In the genomic region with DNA sequence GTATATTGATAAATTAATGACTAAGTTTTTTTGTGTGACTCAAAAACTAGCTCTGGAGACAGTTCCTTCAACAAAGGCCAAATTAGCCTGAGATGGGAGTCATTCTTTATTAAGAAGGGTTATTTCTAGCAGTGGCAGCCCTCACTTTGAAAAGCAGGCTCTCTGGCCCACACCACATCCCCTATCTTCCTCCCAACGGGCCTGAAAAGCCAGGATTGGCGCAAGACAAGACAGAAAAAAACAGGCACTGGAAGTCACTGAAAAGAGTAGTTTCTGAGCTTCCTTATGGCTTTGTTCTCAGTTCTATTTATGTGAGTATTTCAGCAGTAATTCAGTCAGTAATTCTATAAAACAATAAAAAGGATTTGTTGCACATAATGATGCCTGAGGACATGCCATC, we compare ENCODE assay signal across 16 cellular contexts.
A peak's percentile ranks its signal among the peaks of the same experiment; 100 is the strongest.
DNase-seq lines count a peak whose midpoint lies in the region; TF ChIP-seq lines count a peak whose summit lies in the region.
"Had no signal": no experiment of that assay in that cellular context is flagged by ENCODE, and none has a peak within 500 bp of the region (broad histone marks: within the 10 kb centered on the region; RNA-seq: fewer than 3 reads in every experiment).

No MANE protein-coding gene starts in this region.

- intact Hi-C loops in left ventricle myocardium inferior (cut with micrococcal nuclease), result no loop called here

- H3K4me3 ChIP-seq in adipocyte (ENCODE audit: low read length), result peak overlapping the region; percentile 59
- H3K4me3 ChIP-seq in left ventricle myocardium inferior, result no peak overlapping the region
- H3K4me3 ChIP-seq in suprapubic skin, result no peak overlapping the region
- H3K4me3 ChIP-seq: ascending aorta had no signal

- H3K27ac Mint-ChIP-seq in HFFc6, result peak overlapping the region; percentile 95
- H3K27ac Mint-ChIP-seq: mesothelial cell of epicardium had no signal

- H3K36me3 ChIP-seq in adipocyte (ENCODE audit: control insufficient read depth, insufficient read depth, low read length, severe bottlenecking) (peaks cover 8% of the 10 kb centered on the region), left ventricle myocardium inferior (peaks cover 15% of the 10 kb centered on the region), suprapubic skin (peaks cover 15% of the 10 kb centered on the region)
- H3K36me3 ChIP-seq: ascending aorta had no signal

- peak overlapping the region; percentile 65 for H3K27ac ChIP-seq in left ventricle myocardium inferior (replicated peaks)
- H3K27ac ChIP-seq in suprapubic skin, result peak overlapping the region; percentile 25

- H3K4me1 Mint-ChIP-seq in HFFc6 (ENCODE audit: low read depth), result peaks cover 55% of the 10 kb centered on the region
- H3K4me1 Mint-ChIP-seq: mesothelial cell of epicardium had no signal

- no peak for TF ChIP-seq CTCF in HFFc6 (IDR thresholded peaks at IDR 0.05)
- no peak for TF ChIP-seq CTCF in left ventricle myocardium inferior (IDR thresholded peaks at IDR 0.05; ENCODE audit: borderline replicate concordance)
- no peak for TF ChIP-seq CTCF in suprapubic skin (IDR thresholded peaks at IDR 0.05)
- no peak for TF ChIP-seq CTCF in GM10266 (IDR thresholded peaks at IDR 0.05; ENCODE audit: control insufficient read depth, insufficient read depth, low read depth, missing control alignments)

- WGBS in suprapubic skin, result 32% methylated on average over 2 of the region's 2 CpGs

- H3K9me3 Mint-ChIP-seq in HFFc6, result no peaks in the 10 kb centered on the region
- H3K9me3 Mint-ChIP-seq: mesothelial cell of epicardium had no signal

- H3K9ac ChIP-seq in adipocyte (ENCODE audit: low read length), result peak overlapping the region; percentile 84

- TF ChIP-seq POLR2A in suprapubic skin (IDR thresholded peaks at IDR 0.05), result no peak

- H3K36me3 Mint-ChIP-seq in HFFc6 (ENCODE audit: low read depth), result peaks cover 6% of the 10 kb centered on the region; the same call in 1 of the 2 replicates

- H3K27me3 Mint-ChIP-seq in HFFc6 (ENCODE audit: insufficient read depth), result no peaks in the 10 kb centered on the region; the same call in 1 of the 2 replicates

- TF ChIP-seq EP300 in suprapubic skin (IDR thresholded peaks at IDR 0.05), result no peak

- H3K9me3 ChIP-seq in adipocyte (ENCODE audit: control insufficient read depth, low read length) (no peaks in the 10 kb centered on the region), left ventricle myocardium inferior (replicated peaks) (no peaks in the 10 kb centered on the region), suprapubic skin (no peaks in the 10 kb centered on the region)
- H3K9me3 ChIP-seq: ascending aorta had no signal

- no peaks in the 10 kb centered on the region for H3K27me3 ChIP-seq in adipocyte (replicated peaks; ENCODE audit: control insufficient read depth, insufficient read depth, low read length)
- H3K27me3 ChIP-seq in left ventricle myocardium inferior (ENCODE audit: low read depth), result no peaks in the 10 kb centered on the region
- no peaks in the 10 kb centered on the region for H3K27me3 ChIP-seq in suprapubic skin
- H3K27me3 ChIP-seq: ascending aorta had no signal

- no peak for DNase-seq in HFFc6
- DNase-seq in adipocyte (ENCODE audit: low read depth), result no peak
- DNase-seq in left ventricle myocardium inferior, result no peak
- DNase-seq in suprapubic skin (ENCODE audit: low spot score in 2 of 2), result no peak
- DNase-seq in NCI-H748 (lab: John Stamatoyannopoulos, UW; ENCODE audit: unreplicated experiment), result no peak
- no peak for DNase-seq in GM10266 (ENCODE audit: extremely low spot score)
- no peak for DNase-seq in stimulated activated CD4-positive, alpha-beta T cell treated with anti-CD3 and anti-CD28 coated beads, Interleukin-4, amount 100 ng/mL, for 1 hour
- no peak for DNase-seq in NCI-H2196 treated with DMSO at 0.1 percent for 48 hours (lab: John Stamatoyannopoulos, UW; ENCODE audit: unreplicated experiment)
- DNase-seq: activated CD4-positive, alpha-beta T cell treated with anti-CD3 and anti-CD28 coated beads, Interleukin-2, amount 50 U/mL, for 48 hours; activated naive CD4-positive, alpha-beta T cell treated with Interleukin-2 at 50 U/mL for 16 hours; activated T-cell treated with anti-CD3 and anti-CD28 coated beads, Interleukin-2, amount 50 U/mL, for 1 hour; DMS79 treated with DMSO at 0.1 percent for 48 hours; NCI-H1105; NCI-H524 treated with DMSO at 0.1 percent for 48 hours had no signal

- H3K4me1 ChIP-seq in adipocyte (ENCODE audit: control insufficient read depth, insufficient read depth, low read length) (peaks cover 49% of the 10 kb centered on the region), left ventricle myocardium inferior (peaks cover 24% of the 10 kb centered on the region), suprapubic skin (peaks cover 9% of the 10 kb centered on the region)

- H3K4me3 Mint-ChIP-seq in HFFc6, result peak overlapping the region; percentile 86
- H3K4me3 Mint-ChIP-seq: mesothelial cell of epicardium had no signal
